In genomic region chr15:90598053-90598577, GRCh38 we compare ENCODE assay signal across 8 cellular contexts.
DNase-seq lines count a peak whose midpoint lies in the region; ATAC-seq lines count a peak whose summit lies in the region.

No MANE protein-coding gene starts in this region.

- ATAC-seq in GM18858 (IDR thresholded peaks at IDR 0.05; ENCODE audit: unreplicated experiment) (peak; percentile 12), HG02759 (IDR thresholded peaks at IDR 0.05; ENCODE audit: unreplicated experiment) (peak; percentile 43), T-helper 17 cell (no peak), HG03135 (IDR thresholded peaks at IDR 0.05; ENCODE audit: unreplicated experiment) (no peak)

- H3K4me1 Mint-ChIP-seq in T-helper 17 cell, result peaks cover 65% of the 10 kb centered on the region

- H3K36me3 ChIP-seq in skeletal muscle tissue (ENCODE audit: control insufficient read depth in 3 of 3, insufficient read depth in 3 of 3, low read length in 3 of 3), result peaks cover 2 to 8% (median 6%) of the 10 kb centered on the region in 3 donors

- H3K9me3 ChIP-seq in T-helper 17 cell (ENCODE audit: control insufficient read depth, low read length, poor library complexity, severe bottlenecking) (no peaks in the 10 kb centered on the region), skeletal muscle tissue (ENCODE audit: control insufficient read depth in 3 of 3, low read length in 3 of 3) (no peaks in the 10 kb centered on the region)

- peak overlapping the region; percentile 52 for H3K27ac ChIP-seq in skeletal muscle tissue (ENCODE audit: low read depth, low read length)

- no peaks in the 10 kb centered on the region for H3K27me3 Mint-ChIP-seq in T-helper 17 cell

- intact Hi-C loops in head of caudate nucleus (cut with DNase I), result loop anchor here (5.0 kb wide), 2 partner anchors 46 to 66 kb away; no protein-coding TSS in a partner anchor

- H3K36me3 Mint-ChIP-seq in T-helper 17 cell (ENCODE audit: low read depth), result peaks cover 14% of the 10 kb centered on the region

- peak overlapping the region; percentile 98 for H3K27ac Mint-ChIP-seq in T-helper 17 cell

- no peak overlapping the region for H3K4me3 ChIP-seq in skeletal muscle tissue (ENCODE audit: low read length in 3 of 3)

- no peak for DNase-seq in T-helper 17 cell
- peak in 37 of 42 donors; percentile 35 to 87 (median 65) for DNase-seq in head of caudate nucleus
- DNase-seq in KBM-7, result no peak
- DNase-seq in NCI-H2081 treated with DMSO at 0.1 percent for 48 hours (lab: John Stamatoyannopoulos, UW), result no peak

- no peaks in the 10 kb centered on the region for H3K27me3 ChIP-seq in skeletal muscle tissue (ENCODE audit: control insufficient read depth in 3 of 3, insufficient read depth in 3 of 3, low read length in 3 of 3)

- H3K4me3 Mint-ChIP-seq in T-helper 17 cell, result peak overlapping the region; percentile 76

- peaks cover 26 to 38% (median 35%) of the 10 kb centered on the region in 3 donors for H3K4me1 ChIP-seq in skeletal muscle tissue (ENCODE audit: control insufficient read depth in 3 of 3, insufficient read depth in 3 of 3, low read length in 3 of 3)

- in situ Hi-C loops in KBM-7 (cut with MboI; ENCODE audit: low pct_unique_long_range_greater_than_20kb, low sequenced_read_pairs), result no loop called here

- H3K9ac ChIP-seq in skeletal muscle tissue (ENCODE audit: low read depth in 1 of 3, low read length in 3 of 3), result peak overlapping the region in 1 of 3 donors; percentile 51

Comparison
In these comparisons a context has a peak if more than half of its experiments do, and no peak if none do; other contexts are left out.
1. ATAC-seq: peak in GM18858 (single experiment) and HG02759 (single experiment); none in T-helper 17 cell (single experiment) and HG03135 (single experiment).
2. DNase-seq: peak in head of caudate nucleus (37 of 42); none in T-helper 17 cell (0 of 3), KBM-7 (single experiment) and NCI-H2081 treated with DMSO at 0.1 percent for 48 hours (single experiment).